1 cellular context compared by ENCODE assay signal in genomic region chr3:118544458-118544857, GRCh38.
TF ChIP-seq lines count a peak whose summit lies in the region.

No MANE protein-coding gene starts in this region.

TF ChIP-seq in HCT116, 20 proteins besides CTCF, POLR2A, EP300 and RAD21 (continued from another document):
- TF ChIP-seq MAX (IDR thresholded peaks at IDR 0.05) (peak; percentile 57), ZNF274 (IDR thresholded peaks at IDR 0.05; ENCODE audit: low read depth, low read length) (no peak)
